8 cellular contexts compared by ENCODE assay signal in the genomic region with DNA sequence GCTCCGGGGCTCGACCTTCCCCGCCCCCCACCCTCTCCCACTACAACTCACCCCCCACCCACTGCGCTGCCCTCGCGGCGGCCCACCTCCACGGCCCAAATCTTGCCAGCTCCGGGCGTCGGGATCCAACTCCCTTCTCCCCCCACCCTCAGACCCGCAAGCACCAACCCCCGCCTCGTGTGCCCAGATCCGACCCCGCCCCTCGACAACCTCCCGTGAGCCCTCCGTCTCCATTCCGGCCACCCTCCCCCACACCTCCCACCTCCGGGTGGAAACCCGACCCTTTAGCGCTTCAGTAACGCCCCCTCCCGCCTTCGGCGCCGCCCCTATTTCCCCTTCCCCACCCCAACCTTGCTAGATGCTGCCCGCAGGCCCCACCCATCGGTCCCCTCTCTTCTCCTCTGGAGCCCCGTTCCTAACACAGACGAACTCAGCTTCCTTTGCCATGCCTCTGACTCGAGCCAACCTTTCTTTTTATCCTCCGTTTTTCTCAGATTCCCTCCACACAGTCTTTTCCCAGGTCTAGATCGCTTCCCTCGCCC. TPM values are rescaled to one million over a fixed set of nuclear protein-coding genes. Genes with fewer than 3 reads are reported as not detected.
DNase-seq lines count a peak whose midpoint lies in the region; ATAC-seq and TF ChIP-seq lines count a peak whose summit lies in the region.

No MANE protein-coding gene starts in this region.

- 2 to 3% methylated on average over 33 to 36 of the region's 36 CpGs for WGBS in lung, 2 donors

- DNase-seq in ACHN (peak; percentile 92), NCI-H69 (lab: John Stamatoyannopoulos, UW) (peak; percentile 93), ecto neural progenitor cell (ENCODE audit: low spot score) (peak; percentile 98), lung (ENCODE audit: low spot score) (peak; percentile 80)
- peak; percentile 91 for DNase-seq in activated CD4-positive, alpha-beta memory T cell treated with anti-CD3 and anti-CD28 coated beads, Interleukin-2, amount 10 ng/mL, durations not matched to agents 7 days and 5 days
- DNase-seq in stimulated activated CD4-positive, alpha-beta T cell treated with anti-CD3 and anti-CD28 coated beads, TNF-alpha, amount 100 ng/mL, for 4 hours (ENCODE audit: low read depth in 3 of 3) = peak; percentile 87 to 95 (median 89)

- H3K27ac ChIP-seq in lung (ENCODE audit: low read depth in 1 of 2, low read length in 1 of 2) = peak overlapping the region; percentile 92 to 96

- peaks cover 0 to 22% of the 10 kb centered on the region in 2 donors for H3K4me1 ChIP-seq in lung (ENCODE audit: control insufficient read depth in 2 of 2, insufficient read depth in 2 of 2, low read length in 2 of 2)

- no peaks in the 10 kb centered on the region for H3K9me3 ChIP-seq in lung (ENCODE audit: control insufficient read depth in 2 of 2, insufficient read depth in 1 of 2, low read length in 1 of 2)

- no peaks in the 10 kb centered on the region for H3K27me3 ChIP-seq in lung (ENCODE audit: control insufficient read depth, insufficient read depth)

- POLR2A ChIA-PET in activated CD4-positive, alpha-beta memory T cell treated with anti-CD3 and anti-CD28 coated beads, Interleukin-2, amount 10 ng/mL, durations not matched to agents 7 days and 5 days (lab: Charles Lee) = interaction anchor here (0.5 to 9.2 kb wide), 11 partner anchors 10 to 285 kb away, joined by 3 to 128 read pairs (median 4); a partner anchor contains a TSS

- TF ChIP-seq CTCF in lung (IDR thresholded peaks at IDR 0.05; ENCODE audit: control extremely low read depth, extremely low read depth) = no peak

- peaks cover 10 to 16% of the 10 kb centered on the region in 2 donors for H3K36me3 ChIP-seq in lung (ENCODE audit: control insufficient read depth in 2 of 2, insufficient read depth in 2 of 2, low read length in 2 of 2)

- H3K4me3 ChIP-seq in lung = peak overlapping the region; percentile 81

- peak overlapping the region; percentile 84 for H3K27ac Mint-ChIP-seq in activated CD4-positive, alpha-beta memory T cell treated with anti-CD3 and anti-CD28 coated beads, Interleukin-2, amount 10 ng/mL, durations not matched to agents 7 days and 5 days

- ATAC-seq in GM19025 (IDR thresholded peaks at IDR 0.05; ENCODE audit: low read depth, unreplicated experiment) (peak; percentile 32), HG03378 (IDR thresholded peaks at IDR 0.05; ENCODE audit: unreplicated experiment) (peak; percentile 12), lung (ENCODE audit: insufficient read depth, low FRiP score) (peak; percentile 53)

- peaks cover 57% of the 10 kb centered on the region for H3K4me1 Mint-ChIP-seq in activated CD4-positive, alpha-beta memory T cell treated with anti-CD3 and anti-CD28 coated beads, Interleukin-2, amount 10 ng/mL, durations not matched to agents 7 days and 5 days

- in situ Hi-C loops in ACHN (cut with HindIII; ENCODE audit: low pct_ligation_motif_present, low pct_unique_long_range_greater_than_20kb, low sequenced_read_pairs) = loop anchor here (25.0 kb wide), 1 partner anchor 103 kb away; no protein-coding TSS in a partner anchor

- peaks cover 45% of the 10 kb centered on the region for H3K36me3 Mint-ChIP-seq in activated CD4-positive, alpha-beta memory T cell treated with anti-CD3 and anti-CD28 coated beads, Interleukin-2, amount 10 ng/mL, durations not matched to agents 7 days and 5 days (ENCODE audit: low read depth)

- peak overlapping the region; percentile 85 for H3K4me3 Mint-ChIP-seq in activated CD4-positive, alpha-beta memory T cell treated with anti-CD3 and anti-CD28 coated beads, Interleukin-2, amount 10 ng/mL, durations not matched to agents 7 days and 5 days

- H3K9me3 Mint-ChIP-seq in activated CD4-positive, alpha-beta memory T cell treated with anti-CD3 and anti-CD28 coated beads, Interleukin-2, amount 10 ng/mL, durations not matched to agents 7 days and 5 days = no peaks in the 10 kb centered on the region

- CTCF ChIA-PET in activated CD4-positive, alpha-beta memory T cell treated with anti-CD3 and anti-CD28 coated beads, Interleukin-2, amount 10 ng/mL, durations not matched to agents 7 days and 5 days (lab: Charles Lee) = interaction anchor here (1.3 to 2.8 kb wide), 2 partner anchors 16 to 24 kb away, joined by 4 to 24 read pairs; a partner anchor contains a TSS

- H3K27me3 Mint-ChIP-seq in activated CD4-positive, alpha-beta memory T cell treated with anti-CD3 and anti-CD28 coated beads, Interleukin-2, amount 10 ng/mL, durations not matched to agents 7 days and 5 days = no peaks in the 10 kb centered on the region

RNA-seq across cellular contexts. Expression of a gene that starts 0.7 kb away (rescaled TPM):
- total RNA-seq in activated CD4-positive, alpha-beta memory T cell treated with anti-CD3 and anti-CD28 coated beads, Interleukin-2, amount 10 ng/mL, durations not matched to agents 7 days and 5 days = 10 to 100 TPM; 83.3 to 85.1 TPM
- 10 to 100 TPM; 54.7 to 63.5 TPM for total RNA-seq in lung
- 10 to 100 TPM; 29.5 to 57.5 TPM for polyA plus RNA-seq in lung

RNA-seq across cellular contexts. Expression of a gene that starts 16.3 kb away (rescaled TPM):
- 10 to 100 TPM; 55.6 to 61.2 TPM for total RNA-seq in activated CD4-positive, alpha-beta memory T cell treated with anti-CD3 and anti-CD28 coated beads, Interleukin-2, amount 10 ng/mL, durations not matched to agents 7 days and 5 days
- 10 to 100 TPM; 11.3 to 85.3 TPM for total RNA-seq in lung
- polyA plus RNA-seq in lung = 100 to 1,000 TPM; 310 to 344 TPM

RNA-seq across cellular contexts. Expression of a gene that starts 35.7 kb away (rescaled TPM):
- 10 to 100 TPM; 94.9 to 97.9 TPM for total RNA-seq in activated CD4-positive, alpha-beta memory T cell treated with anti-CD3 and anti-CD28 coated beads, Interleukin-2, amount 10 ng/mL, durations not matched to agents 7 days and 5 days
- total RNA-seq in lung = 100 to 1,000 TPM in 1 of 2 donors, 10 to 100 TPM in 1; 38.0 to 107 TPM
- polyA plus RNA-seq in lung = 100 to 1,000 TPM; 117 to 152 TPM

RNA-seq across cellular contexts. Expression of a gene that starts 59.5 kb away (rescaled TPM):
- total RNA-seq in activated CD4-positive, alpha-beta memory T cell treated with anti-CD3 and anti-CD28 coated beads, Interleukin-2, amount 10 ng/mL, durations not matched to agents 7 days and 5 days = not detected
- total RNA-seq in lung = not detected
- not detected for polyA plus RNA-seq in lung

Comparison
In these comparisons a context has a peak if more than half of its experiments do, and no peak if none do; other contexts are left out.
1. Peak in every context shown above with its lines: DNase-seq, ATAC-seq, H3K4me3 ChIP-seq and H3K27ac ChIP-seq.